1 cellular context compared by ENCODE assay signal in genomic region chr18:58087928-58088722, GRCh38.
TF ChIP-seq lines count a peak whose summit lies in the region.

No MANE protein-coding gene starts in this region.

TF ChIP-seq in SK-N-SH, 30 proteins besides CTCF, POLR2A, EP300 and RAD21 (continued from another document):
- no peak for TF ChIP-seq JUND (IDR thresholded peaks at IDR 0.05)
